ENCODE assay signal across 30 cellular contexts in genomic region chr11:134987828-134988227, GRCh38.
"Had no signal": no experiment of that assay in that cellular context is flagged by ENCODE, and none has a peak within 500 bp of the region (broad histone marks: within the 10 kb centered on the region; RNA-seq: fewer than 3 reads in every experiment).

No MANE protein-coding gene starts in this region.

- H3K9me3 ChIP-seq: ascending aorta, breast epithelium, colonic mucosa, gastroesophageal sphincter had no signal

- ATAC-seq: activated CD4-positive, alpha-beta T cell treated with anti-CD3 and anti-CD28 coated beads for 36 hours; activated CD8-positive, alpha-beta memory T cell treated with anti-CD3 and anti-CD28 coated beads, Interleukin-2, amount 10 ng/mL, durations not matched to agents 7 days and 5 days; activated CD8-positive, alpha-beta T cell treated with anti-CD3 and anti-CD28 coated beads, Interleukin-2, amount 10 ng/mL, durations not matched to agents 7 days and 5 days; activated naive CD4-positive, alpha-beta T cell treated with anti-CD3 and anti-CD28 coated beads, Interleukin-2, amount 50 U/mL, for 72 hours; esophagus mucosa; gastroesophageal sphincter; T-helper 17 cell had no signal

- H3K27me3 ChIP-seq: ascending aorta, breast epithelium, cardiac muscle cell, colonic mucosa had no signal

- DNase-seq: activated CD4-positive, alpha-beta memory T cell treated with anti-CD3 and anti-CD28 coated beads for 36 hours; activated CD4-positive, alpha-beta T cell treated with anti-CD3 and anti-CD28 coated beads for 36 hours; activated CD4-positive, alpha-beta T cell treated with anti-CD3 and anti-CD28 coated beads, Interleukin-2, amount 10 ng/mL, durations not matched to agents 24 days and 14 days; activated CD4-positive, CD25-positive, alpha-beta regulatory T cell; activated CD4-positive, CD25-positive, alpha-beta regulatory T cell treated with anti-CD3 and anti-CD28 coated beads, Interleukin-2, amount 50 U/mL, for 72 hours; activated CD8-positive, alpha-beta memory T cell treated with anti-CD3 and anti-CD28 coated beads, Interleukin-2, amount 10 ng/mL, durations not matched to agents 7 days and 5 days; activated CD8-positive, alpha-beta memory T cell treated with anti-CD3 and anti-CD28 coated beads, Interleukin-2, amount 50 U/mL, for 4 hours; activated CD8-positive, alpha-beta T cell treated with anti-CD3 and anti-CD28 coated beads, Interleukin-2, amount 10 ng/mL, durations not matched to agents 7 days and 5 days; activated effector memory CD4-positive, alpha-beta T cell treated with anti-CD3 and anti-CD28 coated beads, Interleukin-2, amount 50 U/mL, for 16 hours; activated naive CD4-positive, alpha-beta T cell; activated naive CD4-positive, alpha-beta T cell treated with anti-CD3 and anti-CD28 coated beads, Interleukin-2, amount 10 ng/mL, durations not matched to agents 7 days and 5 days; activated naive CD8-positive, alpha-beta T cell treated with anti-CD3 and anti-CD28 coated beads, Interleukin-2, amount 10 ng/mL, durations not matched to agents 7 days and 5 days; activated T-cell treated with anti-CD3 and anti-CD28 coated beads, Interleukin-2, amount 50 U/mL, for 1 hour; activated T-cell treated with anti-CD3 and anti-CD28 coated beads, Interleukin-2, amount 50 U/mL, for 48 hours; central memory CD4-positive, alpha-beta T cell; cerebellar nuclear complex; colonic mucosa; effector memory CD4-positive, alpha-beta T cell; endodermal cell; foreskin melanocyte; T-helper 1 cell; T-helper 17 cell; T1000; WERI-Rb-1 had no signal

- H3K36me3 ChIP-seq: ascending aorta, breast epithelium, cardiac muscle cell, colonic mucosa, gastroesophageal sphincter, WERI-Rb-1 had no signal

- H3K27ac ChIP-seq: ascending aorta, breast epithelium, cardiac muscle cell, colonic mucosa, gastroesophageal sphincter, WERI-Rb-1 had no signal

- H3K4me1 ChIP-seq: ascending aorta, breast epithelium, colonic mucosa, gastroesophageal sphincter had no signal

- H3K4me3 ChIP-seq: ascending aorta, breast epithelium, cardiac muscle cell, colonic mucosa, gastroesophageal sphincter had no signal
